17 cellular contexts compared by ENCODE assay signal in genomic region chr15:39434126-39434525, GRCh38.
DNase-seq lines count a peak whose midpoint lies in the region; ATAC-seq, FAIRE-seq and TF ChIP-seq lines count a peak whose summit lies in the region.
"Had no signal": no experiment of that assay in that cellular context is flagged by ENCODE, and none has a peak within 500 bp of the region (broad histone marks: within the 10 kb centered on the region; RNA-seq: fewer than 3 reads in every experiment).

No MANE protein-coding gene starts in this region.

- no peak overlapping the region for H3K9ac ChIP-seq in endothelial cell of umbilical vein (replicated peaks; ENCODE audit: extremely low read depth, insufficient read depth, low read length)
- no peak overlapping the region for H3K9ac ChIP-seq in stomach smooth muscle (ENCODE audit: low read length in 2 of 2)

- H3K27ac Mint-ChIP-seq in nephron progenitor cell, result peak overlapping the region; percentile 96
- H3K27ac Mint-ChIP-seq: CD8-positive, alpha-beta T cell had no signal

- H3K9me1 ChIP-seq in endothelial cell of umbilical vein (replicated peaks; ENCODE audit: control insufficient read depth, extremely low read depth, insufficient read depth, low read length), result no peaks in the 10 kb centered on the region

- H3K79me2 ChIP-seq in endothelial cell of umbilical vein (ENCODE audit: control insufficient read depth, insufficient read depth, low read length), result no peaks in the 10 kb centered on the region

- POLR2A ChIA-PET in endothelial cell of umbilical vein (lab: Charles Lee), result no interaction called here

- ATAC-seq in heart left ventricle, result no peak
- ATAC-seq: CD8-positive, alpha-beta T cell had no signal

- DNase-seq in heart left ventricle, result no peak
- no peak for DNase-seq in cardiac septum (ENCODE audit: low spot score)
- DNase-seq in endothelial cell of umbilical vein (ENCODE audit: low read depth, low spot score), result peak; percentile 59
- DNase-seq in nephron progenitor cell, result no peak
- DNase-seq in erythroblast (lab: John Stamatoyannopoulos, UW), result no peak
- DNase-seq in middle frontal gyrus (ENCODE audit: extremely low spot score, low spot score), result no peak
- no peak for DNase-seq in SIG-M5 treated with dmso at 0.1 percent for 504 hours (lab: John Stamatoyannopoulos, UW; ENCODE audit: unreplicated experiment)
- DNase-seq: CD8-positive, alpha-beta T cell; KG1; MM.1S; NCI-H1105 treated with DMSO at 0.1 percent for 48 hours; NCI-H1930; NCI-H2171 treated with DMSO at 0.1 percent for 48 hours; NCI-H510A; Peyer's patch had no signal

- FAIRE-seq in endothelial cell of umbilical vein (lab: Jason Lieb, UNC), result no peak

- TF ChIP-seq POLR2A in heart left ventricle (IDR thresholded peaks at IDR 0.05) (no peak), endothelial cell of umbilical vein (IDR thresholded peaks at IDR 0.05; ENCODE audit: low read depth, low read length) (no peak), erythroblast (IDR thresholded peaks at IDR 0.05; ENCODE audit: low read length) (no peak)

- no TSS peak for BruUV-seq in endothelial cell of umbilical vein (replicated peaks; lab: Mats Ljungman, UMichigan)

- H3K27ac ChIP-seq in heart left ventricle (peak overlapping the region in 11 of 12 donors; percentile 4 to 75 (median 56)), endothelial cell of umbilical vein (ENCODE audit: insufficient read depth, low read depth, low read length) (no peak overlapping the region), stomach smooth muscle (ENCODE audit: low read length) (peak overlapping the region; percentile 85)
- H3K27ac ChIP-seq: 22Rv1 had no signal

- peaks cover 83% of the 10 kb centered on the region for H3K4me1 Mint-ChIP-seq in nephron progenitor cell

- H3K9me3 Mint-ChIP-seq in nephron progenitor cell, result peaks cover 3% of the 10 kb centered on the region
- H3K9me3 Mint-ChIP-seq: CD8-positive, alpha-beta T cell had no signal

- no peak for TF ChIP-seq CTCF in heart left ventricle (IDR thresholded peaks at IDR 0.05)
- TF ChIP-seq CTCF in endothelial cell of umbilical vein (IDR thresholded peaks at IDR 0.05; ENCODE audit: extremely low read depth in 1 of 2, insufficient read depth in 1 of 2, low read depth in 1 of 2, low read length in 2 of 2), result no peak
- TF ChIP-seq CTCF in nephron progenitor cell (IDR thresholded peaks at IDR 0.05), result no peak

- H3K4me3 Mint-ChIP-seq in nephron progenitor cell, result peak overlapping the region; percentile 16
- H3K4me3 Mint-ChIP-seq: CD8-positive, alpha-beta T cell had no signal

- H3K36me3 ChIP-seq in heart left ventricle (no peaks in the 10 kb centered on the region), endothelial cell of umbilical vein (ENCODE audit: control insufficient read depth in 2 of 2, extremely low read depth in 1 of 2, insufficient read depth in 2 of 2, low read length in 2 of 2) (no peaks in the 10 kb centered on the region), stomach smooth muscle (ENCODE audit: control insufficient read depth in 2 of 2, insufficient read depth in 2 of 2, low read length in 2 of 2) (no peaks in the 10 kb centered on the region)
- H3K36me3 ChIP-seq: Peyer's patch had no signal

- peaks cover 3% of the 10 kb centered on the region for H3K27me3 Mint-ChIP-seq in nephron progenitor cell (ENCODE audit: low read depth, poor library complexity)

- H2AFZ ChIP-seq in endothelial cell of umbilical vein (ENCODE audit: low read depth, low read length), result peak overlapping the region; percentile 16

- dilution Hi-C loops in endothelial cell of umbilical vein (cut with MboI; ENCODE audit: extremely low pct_ligation_motif_present, low sequenced_read_pairs), result no loop called here

- H3K27me3 ChIP-seq in heart left ventricle (no peaks in the 10 kb centered on the region), endothelial cell of umbilical vein (ENCODE audit: control insufficient read depth in 2 of 2, insufficient read depth in 2 of 2, low read length in 2 of 2) (no peaks in the 10 kb centered on the region), stomach smooth muscle (ENCODE audit: control insufficient read depth in 1 of 2, insufficient read depth in 2 of 2, low read length in 2 of 2) (no peaks in the 10 kb centered on the region)
- H3K27me3 ChIP-seq: Peyer's patch had no signal

- H3K4me3 ChIP-seq in heart left ventricle (no peak overlapping the region), endothelial cell of umbilical vein (replicated peaks in 1 of 3; ENCODE audit: insufficient read depth in 1 of 3, low read depth in 1 of 3, low read length in 3 of 3) (no peak overlapping the region), stomach smooth muscle (ENCODE audit: low read length in 2 of 2) (no peak overlapping the region)
- H3K4me3 ChIP-seq: Peyer's patch had no signal

- WGBS in heart left ventricle, 4 donors, result 82 to 87% (median 84%) methylated on average over 3 of the region's 3 CpGs

- H3K4me1 ChIP-seq in heart left ventricle, result peaks cover 2 to 82% (median 45%) of the 10 kb centered on the region in 12 donors
- peaks cover 50% of the 10 kb centered on the region for H3K4me1 ChIP-seq in endothelial cell of umbilical vein (ENCODE audit: control insufficient read depth, extremely low read depth, insufficient read depth, low read length)
- H3K4me1 ChIP-seq in stomach smooth muscle (ENCODE audit: control insufficient read depth, insufficient read depth, low read length), result peaks cover 29% of the 10 kb centered on the region

- no peaks in the 10 kb centered on the region for H4K20me1 ChIP-seq in endothelial cell of umbilical vein (replicated peaks; ENCODE audit: control insufficient read depth, extremely low read depth, insufficient read depth, low read length)

- H3K9me3 ChIP-seq in heart left ventricle (no peaks in the 10 kb centered on the region), endothelial cell of umbilical vein (replicated peaks; ENCODE audit: control insufficient read depth, insufficient read depth, low read length) (no peaks in the 10 kb centered on the region), stomach smooth muscle (ENCODE audit: control insufficient read depth in 2 of 2, low read length in 2 of 2) (no peaks in the 10 kb centered on the region)
- H3K9me3 ChIP-seq: Peyer's patch had no signal

- H3K36me3 Mint-ChIP-seq in nephron progenitor cell (ENCODE audit: low read depth), result no peaks in the 10 kb centered on the region
- H3K36me3 Mint-ChIP-seq: CD8-positive, alpha-beta T cell had no signal

- CTCF ChIA-PET in endothelial cell of umbilical vein (lab: Charles Lee), result interaction anchor here (1.1 kb wide), 1 partner anchor 40 kb away, joined by 3 read pairs; no protein-coding TSS in a partner anchor

- no peak overlapping the region for H3K4me2 ChIP-seq in endothelial cell of umbilical vein (ENCODE audit: insufficient read depth, low read length)

- intact Hi-C loops in heart left ventricle (cut with DNase I), result loop anchor here in 4 of 10 donors (10.0 kb wide), 4 partner anchors 51 to 259 kb away; no protein-coding TSS in a partner anchor
- intact Hi-C loops in cardiac septum (cut with DNase I), result no loop called here
- intact Hi-C loops in endothelial cell of umbilical vein (cut with micrococcal nuclease), result loop anchor here (5.0 kb wide), 1 partner anchor 38 kb away; no protein-coding TSS in a partner anchor

TF ChIP-seq in endothelial cell of umbilical vein, 7 proteins besides CTCF, POLR2A, EP300 and RAD21:
- TF ChIP-seq, protein P1, sequence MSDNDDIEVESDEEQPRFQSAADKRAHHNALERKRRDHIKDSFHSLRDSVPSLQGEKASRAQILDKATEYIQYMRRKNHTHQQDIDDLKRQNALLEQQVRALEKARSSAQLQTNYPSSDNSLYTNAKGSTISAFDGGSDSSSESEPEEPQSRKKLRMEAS (IDR thresholded peaks at IDR 0.05; ENCODE audit: insufficient read depth, insufficient read length), result no peak
- TF ChIP-seq MYC (IDR thresholded peaks at IDR 0.05; ENCODE audit: low read depth, low read length), result no peak
